26 cellular contexts compared by ENCODE assay signal in genomic region chr5:77259479-77259878, GRCh38. TPM values are rescaled to one million over a fixed set of nuclear protein-coding genes. Genes with fewer than 3 reads are reported as not detected.
DNase-seq lines count a peak whose midpoint lies in the region; ATAC-seq and TF ChIP-seq lines count a peak whose summit lies in the region.
"Had no signal": no experiment of that assay in that cellular context is flagged by ENCODE, and none has a peak within 500 bp of the region (broad histone marks: within the 10 kb centered on the region; RNA-seq: fewer than 3 reads in every experiment).

No MANE protein-coding gene starts in this region.

- H3K27me3 Mint-ChIP-seq in activated naive CD4-positive, alpha-beta T cell treated with anti-CD3 and anti-CD28 coated beads for 36 hours (ENCODE audit: low read depth), result peaks cover 18% of the 10 kb centered on the region

- no peaks in the 10 kb centered on the region for H3K36me3 ChIP-seq in upper lobe of right lung
- H3K36me3 ChIP-seq: BLaER1 treated with 17β-estradiol and CSF1 and Interleukin-3, amounts not matched to agents 10 nM and 100 nM; cardiac muscle cell; HAP-1 had no signal

- DNase-seq in activated naive CD4-positive, alpha-beta T cell treated with anti-CD3 and anti-CD28 coated beads for 36 hours, result peak; percentile 29
- no peak for DNase-seq in activated naive CD4-positive, alpha-beta T cell treated with anti-CD3 and anti-CD28 coated beads, Interleukin-2, amount 50 U/mL, for 16 hours
- DNase-seq in GM13976 (ENCODE audit: low spot score), result peak; percentile 28
- no peak for DNase-seq in upper lobe of right lung
- DNase-seq: activated CD4-positive, alpha-beta T cell treated with anti-CD3 and anti-CD28 coated beads, Interleukin-2, amount 50 U/mL, for 4 hours; activated T-cell treated with anti-CD3 and anti-CD28 coated beads for 4 hours; COR-L47; DMS79; effector memory CD8-positive, alpha-beta T cell; foreskin melanocyte; NCI-H1105 treated with DMSO at 0.1 percent for 48 hours; NCI-H2029 treated with DMSO at 0.1 percent for 48 hours; NCI-H345; psoas muscle; substantia nigra had no signal

- CTCF ChIA-PET in activated naive CD4-positive, alpha-beta T cell treated with anti-CD3 and anti-CD28 coated beads for 36 hours (lab: Charles Lee), result interaction anchor here (0.6 to 1.4 kb wide), 4 partner anchors 12 to 1916 kb away, joined by 3 read pairs; no protein-coding TSS in a partner anchor

- no peak overlapping the region for H3K4me3 ChIP-seq in upper lobe of right lung
- H3K4me3 ChIP-seq: BLaER1 treated with 17β-estradiol and CSF1 and Interleukin-3, amounts not matched to agents 10 nM and 100 nM; cardiac muscle cell; coronary artery; HAP-1; psoas muscle had no signal

- peak; percentile 62 for ATAC-seq in HG03039 (IDR thresholded peaks at IDR 0.05; ENCODE audit: unreplicated experiment)
- ATAC-seq in upper lobe of right lung, result peak; percentile 53
- ATAC-seq in HG03565 (IDR thresholded peaks at IDR 0.05; ENCODE audit: unreplicated experiment), result no peak
- no peak for ATAC-seq in GM19455 (IDR thresholded peaks at IDR 0.05; ENCODE audit: unreplicated experiment)
- ATAC-seq: effector memory CD8-positive, alpha-beta T cell; psoas muscle had no signal

- H3K27me3 ChIP-seq in upper lobe of right lung, result no peaks in the 10 kb centered on the region
- H3K27me3 ChIP-seq: BLaER1 treated with 17β-estradiol and CSF1 and Interleukin-3, amounts not matched to agents 10 nM and 100 nM; cardiac muscle cell had no signal

- H3K27ac ChIP-seq in upper lobe of right lung, result no peak overlapping the region
- H3K27ac ChIP-seq: BLaER1 treated with 17β-estradiol and CSF1 and Interleukin-3, amounts not matched to agents 10 nM and 100 nM; cardiac muscle cell; coronary artery; psoas muscle; RWPE1 had no signal

- no peak overlapping the region for H3K27ac Mint-ChIP-seq in activated naive CD4-positive, alpha-beta T cell treated with anti-CD3 and anti-CD28 coated beads for 36 hours
- H3K27ac Mint-ChIP-seq: effector memory CD8-positive, alpha-beta T cell; memory B cell; T-helper 1 cell treated with Interleukin-12 subunit alpha and Interleukin-12 subunit beta and Interleukin-4 antibody, amounts not matched to agents 30 μg/mL and 1 μg/mL, for 36 hours had no signal

- no peaks in the 10 kb centered on the region for H3K36me3 Mint-ChIP-seq in activated naive CD4-positive, alpha-beta T cell treated with anti-CD3 and anti-CD28 coated beads for 36 hours (ENCODE audit: low read depth)
- H3K36me3 Mint-ChIP-seq: memory B cell had no signal

- TF ChIP-seq CTCF in GM13976 (IDR thresholded peaks at IDR 0.05; ENCODE audit: borderline replicate concordance, control extremely low read depth, extremely low read depth, insufficient read depth, missing control alignments), result no peak
- TF ChIP-seq CTCF in upper lobe of right lung (IDR thresholded peaks at IDR 0.05), result no peak

- no peak overlapping the region for H3K4me3 Mint-ChIP-seq in activated naive CD4-positive, alpha-beta T cell treated with anti-CD3 and anti-CD28 coated beads for 36 hours
- H3K4me3 Mint-ChIP-seq: effector memory CD8-positive, alpha-beta T cell; memory B cell; T-helper 1 cell treated with Interleukin-12 subunit alpha and Interleukin-12 subunit beta and Interleukin-4 antibody, amounts not matched to agents 30 μg/mL and 1 μg/mL, for 36 hours had no signal

- peaks cover 7% of the 10 kb centered on the region for H3K4me1 Mint-ChIP-seq in activated naive CD4-positive, alpha-beta T cell treated with anti-CD3 and anti-CD28 coated beads for 36 hours (ENCODE audit: low read depth)
- H3K4me1 Mint-ChIP-seq: memory B cell had no signal

- no peaks in the 10 kb centered on the region for H3K9me3 ChIP-seq in upper lobe of right lung
- H3K9me3 ChIP-seq: HAP-1, psoas muscle had no signal

- H3K9me3 Mint-ChIP-seq in activated naive CD4-positive, alpha-beta T cell treated with anti-CD3 and anti-CD28 coated beads for 36 hours, result peaks cover 2% of the 10 kb centered on the region
- H3K9me3 Mint-ChIP-seq: effector memory CD8-positive, alpha-beta T cell; T-helper 1 cell treated with Interleukin-12 subunit alpha and Interleukin-12 subunit beta and Interleukin-4 antibody, amounts not matched to agents 30 μg/mL and 1 μg/mL, for 36 hours had no signal

- intact Hi-C loops in activated naive CD4-positive, alpha-beta T cell treated with anti-CD3 and anti-CD28 coated beads for 36 hours (cut with micrococcal nuclease), result no loop called here
- intact Hi-C loops in upper lobe of right lung (cut with DNase I), result no loop called here

- in situ Hi-C loops in GM13976 (cut with MboI; ENCODE audit: low sequenced_read_pairs, unreplicated experiment), result no loop called here

- no peaks in the 10 kb centered on the region for H3K4me1 ChIP-seq in upper lobe of right lung
- H3K4me1 ChIP-seq: HAP-1, psoas muscle had no signal

RNA-seq across cellular contexts. Expression of gene PDE8B, which starts 49.0 kb away (rescaled TPM):
- total RNA-seq in activated naive CD4-positive, alpha-beta T cell treated with anti-CD3 and anti-CD28 coated beads for 36 hours, result under 1 TPM in 1 of 2 experiments, not detected in 1; 0.14 TPM
- total RNA-seq in upper lobe of right lung, result 4.9 TPM
- total RNA-seq: myocyte had no signal

Comparison
In these comparisons a context has a peak if more than half of its experiments do, and no peak if none do; other contexts are left out.
1. DNase-seq: peak in activated naive CD4-positive, alpha-beta T cell treated with anti-CD3 and anti-CD28 coated beads for 36 hours (single experiment) and GM13976 (single experiment); none in activated naive CD4-positive, alpha-beta T cell treated with anti-CD3 and anti-CD28 coated beads, Interleukin-2, amount 50 U/mL, for 16 hours (single experiment) and upper lobe of right lung (single experiment).
2. ATAC-seq: peak in HG03039 (single experiment) and upper lobe of right lung (single experiment); none in HG03565 (single experiment) and GM19455 (single experiment).